In the genomic region with DNA sequence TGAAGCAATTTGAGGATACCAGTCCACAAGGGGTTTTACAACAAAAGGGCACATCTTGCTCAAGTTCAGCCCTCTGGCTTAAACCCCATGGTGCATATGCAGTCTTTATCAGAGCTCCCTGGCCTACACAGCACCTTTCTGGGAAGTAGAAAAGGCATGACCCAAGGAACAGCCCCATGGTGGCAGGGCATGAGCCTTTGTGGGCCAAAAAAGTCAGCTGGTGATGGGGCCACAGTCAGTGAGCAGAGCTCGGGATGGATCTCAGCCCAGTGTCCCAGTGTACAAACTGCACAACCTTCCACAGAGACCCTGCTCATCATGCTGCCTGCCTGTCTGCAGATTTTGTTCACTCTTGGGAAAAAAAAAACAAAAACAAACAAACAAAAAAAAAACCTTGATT, we compare ENCODE assay signal across 29 cellular contexts.
"Had no signal": no experiment of that assay in that cellular context is flagged by ENCODE, and none has a peak within 500 bp of the region (broad histone marks: within the 10 kb centered on the region; RNA-seq: fewer than 3 reads in every experiment).

No MANE protein-coding gene starts in this region.

- DNase-seq: activated B cell treated with CpG ODN at 0.5 μM for 24 hours; activated CD4-positive, alpha-beta T cell treated with anti-CD3 and anti-CD28 coated beads for 48 hours; activated CD4-positive, alpha-beta T cell treated with anti-CD3 and anti-CD28 coated beads, Interleukin-2, amount 50 U/mL, for 1 hour; activated CD4-positive, alpha-beta T cell treated with anti-CD3 and anti-CD28 coated beads, Interleukin-2, amount 50 U/mL, for 48 hours; activated CD8-positive, alpha-beta memory T cell treated with anti-CD3 and anti-CD28 coated beads for 24 hours; activated CD8-positive, alpha-beta T cell treated with anti-CD3 and anti-CD28 coated beads for 36 hours; activated effector memory CD4-positive, alpha-beta T cell treated with Interleukin-2 at 50 U/mL for 16 hours; activated gamma-delta T cell treated with Interleukin-2 at 50 U/mL for 16 hours; activated naive CD4-positive, alpha-beta T cell treated with anti-CD3 and anti-CD28 coated beads, Interleukin-2, amount 50 U/mL, for 16 hours; activated naive CD4-positive, alpha-beta T cell treated with Interleukin-2 at 50 U/mL for 16 hours; activated T-cell treated with anti-CD3 and anti-CD28 coated beads, Interleukin-2, amount 50 U/mL, for 4 hours; amniotic stem cell; aorta; body of pancreas; central memory CD4-positive, alpha-beta T cell; cerebellar nuclear complex; effector CD4-positive, alpha-beta T cell; effector memory CD8-positive, alpha-beta T cell; esophagus squamous epithelium; foreskin melanocyte; T-helper 1 cell; T-helper 17 cell; T1000; WERI-Rb-1 had no signal

- H3K27ac ChIP-seq: body of pancreas, coronary artery, epithelial cell of prostate, esophagus squamous epithelium, gastroesophageal sphincter, WERI-Rb-1 had no signal

- ATAC-seq: activated CD4-positive, CD25-positive, alpha-beta regulatory T cell treated with anti-CD3 and anti-CD28 coated beads, Interleukin-2, amount 50 U/mL, for 24 hours; activated CD8-positive, alpha-beta T cell treated with anti-CD3 and anti-CD28 coated beads for 36 hours; activated T-cell treated with anti-CD3 and anti-CD28 coated beads, Interleukin-2, amount 50 U/mL, for 4 hours; activated T-helper 17 cell treated with anti-CD3 and anti-CD28 coated beads, Interleukin-2, amount 50 U/mL, for 72 hours; body of pancreas; effector memory CD8-positive, alpha-beta T cell; gastroesophageal sphincter; T-helper 17 cell had no signal
